35 cellular contexts compared by ENCODE assay signal in genomic region chr3:123893012-123893411, GRCh38. TPM values are rescaled to one million over a fixed set of nuclear protein-coding genes. Genes with fewer than 3 reads are reported as not detected.
"Had no signal": no experiment of that assay in that cellular context is flagged by ENCODE, and none has a peak within 500 bp of the region (broad histone marks: within the 10 kb centered on the region; RNA-seq: fewer than 3 reads in every experiment).

No MANE protein-coding gene starts in this region.

- H3K27ac ChIP-seq: KMS-11 had no signal

- DNase-seq: Karpas-422, Kasumi-1, KG1, MG63, MM.1S, MV-4-11, NCI-H1048, NCI-H1092, NCI-H1092 treated with DMSO at 0.1 percent for 48 hours, NCI-H1105, NCI-H1105 treated with DMSO at 0.1 percent for 48 hours, NCI-H1417, NCI-H1417 treated with DMSO at 0.1 percent for 48 hours, NCI-H1436, NCI-H1436 treated with DMSO at 0.1 percent for 48 hours, NCI-H146, NCI-H1694, NCI-H1694 treated with DMSO at 0.1 percent for 48 hours, NCI-H187, NCI-H187 treated with DMSO at 0.1 percent for 48 hours, NCI-H1930, NCI-H2029, NCI-H2029 treated with DMSO at 0.1 percent for 48 hours, NCI-H2081, NCI-H2081 treated with DMSO at 0.1 percent for 48 hours, NCI-H2107, NCI-H2171, NCI-H2171 treated with DMSO at 0.1 percent for 48 hours, NCI-H2227 treated with DMSO at 0.1 percent for 48 hours, NCI-H226, NCI-H345, NCI-H446, NCI-H446 treated with DMSO at 0.1 percent for 48 hours had no signal

- H3K27me3 ChIP-seq: MG63 had no signal

- H3K36me3 ChIP-seq: MG63 had no signal

- H3K9ac ChIP-seq: KMS-11 had no signal

- H3K4me3 ChIP-seq: MG63 had no signal

- H3K4me2 ChIP-seq: KMS-11 had no signal

RNA-seq across cellular contexts. Expression of gene MYLK, which starts 8.9 kb away (rescaled TPM):
- total RNA-seq: NCI-H460 had no signal
